1 cellular context compared by ENCODE assay signal in the genomic region with DNA sequence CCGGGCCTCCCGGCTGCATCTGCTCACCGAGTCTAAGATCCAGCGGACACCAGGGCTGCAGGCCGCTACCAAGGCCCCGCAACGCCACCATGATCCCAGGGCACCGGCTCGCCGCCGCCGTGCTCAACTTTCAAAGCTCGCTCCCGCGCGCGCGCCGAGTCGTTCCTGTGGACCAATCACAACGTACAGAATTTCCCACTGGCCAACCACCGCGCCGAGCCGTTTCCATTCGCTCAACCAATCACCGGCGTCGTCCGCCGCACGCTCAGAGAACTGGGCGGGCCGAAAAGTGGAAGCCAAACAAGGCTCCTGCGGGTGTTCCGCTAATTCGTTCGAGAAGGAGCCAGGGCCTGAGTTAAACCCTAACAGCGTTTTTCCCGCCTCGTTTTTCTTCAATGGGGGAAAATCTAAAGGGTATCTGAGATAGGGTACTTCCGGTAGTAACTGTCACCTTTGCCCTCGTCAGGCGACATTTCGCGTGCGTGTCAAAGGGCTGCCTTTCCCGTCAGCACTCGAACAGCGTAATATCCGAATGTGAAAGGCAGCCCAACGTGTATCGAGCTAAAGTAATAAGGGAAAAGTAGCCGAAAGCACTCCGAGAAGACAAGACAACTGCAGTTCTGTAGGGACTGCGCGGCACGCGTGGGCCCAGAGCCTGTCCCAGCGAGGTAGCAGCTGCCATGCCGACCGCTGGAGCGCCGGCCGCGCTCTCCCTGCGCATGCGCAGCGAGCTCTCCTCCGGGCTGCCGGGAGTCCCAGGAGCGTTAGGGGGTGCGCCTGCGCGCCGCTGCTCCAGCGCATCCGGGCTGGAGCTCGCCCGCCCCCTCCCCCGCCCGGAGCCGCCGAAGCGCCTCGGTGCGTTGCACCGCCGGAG.
TF ChIP-seq lines count a peak whose summit lies in the region.

A gene with protein sequence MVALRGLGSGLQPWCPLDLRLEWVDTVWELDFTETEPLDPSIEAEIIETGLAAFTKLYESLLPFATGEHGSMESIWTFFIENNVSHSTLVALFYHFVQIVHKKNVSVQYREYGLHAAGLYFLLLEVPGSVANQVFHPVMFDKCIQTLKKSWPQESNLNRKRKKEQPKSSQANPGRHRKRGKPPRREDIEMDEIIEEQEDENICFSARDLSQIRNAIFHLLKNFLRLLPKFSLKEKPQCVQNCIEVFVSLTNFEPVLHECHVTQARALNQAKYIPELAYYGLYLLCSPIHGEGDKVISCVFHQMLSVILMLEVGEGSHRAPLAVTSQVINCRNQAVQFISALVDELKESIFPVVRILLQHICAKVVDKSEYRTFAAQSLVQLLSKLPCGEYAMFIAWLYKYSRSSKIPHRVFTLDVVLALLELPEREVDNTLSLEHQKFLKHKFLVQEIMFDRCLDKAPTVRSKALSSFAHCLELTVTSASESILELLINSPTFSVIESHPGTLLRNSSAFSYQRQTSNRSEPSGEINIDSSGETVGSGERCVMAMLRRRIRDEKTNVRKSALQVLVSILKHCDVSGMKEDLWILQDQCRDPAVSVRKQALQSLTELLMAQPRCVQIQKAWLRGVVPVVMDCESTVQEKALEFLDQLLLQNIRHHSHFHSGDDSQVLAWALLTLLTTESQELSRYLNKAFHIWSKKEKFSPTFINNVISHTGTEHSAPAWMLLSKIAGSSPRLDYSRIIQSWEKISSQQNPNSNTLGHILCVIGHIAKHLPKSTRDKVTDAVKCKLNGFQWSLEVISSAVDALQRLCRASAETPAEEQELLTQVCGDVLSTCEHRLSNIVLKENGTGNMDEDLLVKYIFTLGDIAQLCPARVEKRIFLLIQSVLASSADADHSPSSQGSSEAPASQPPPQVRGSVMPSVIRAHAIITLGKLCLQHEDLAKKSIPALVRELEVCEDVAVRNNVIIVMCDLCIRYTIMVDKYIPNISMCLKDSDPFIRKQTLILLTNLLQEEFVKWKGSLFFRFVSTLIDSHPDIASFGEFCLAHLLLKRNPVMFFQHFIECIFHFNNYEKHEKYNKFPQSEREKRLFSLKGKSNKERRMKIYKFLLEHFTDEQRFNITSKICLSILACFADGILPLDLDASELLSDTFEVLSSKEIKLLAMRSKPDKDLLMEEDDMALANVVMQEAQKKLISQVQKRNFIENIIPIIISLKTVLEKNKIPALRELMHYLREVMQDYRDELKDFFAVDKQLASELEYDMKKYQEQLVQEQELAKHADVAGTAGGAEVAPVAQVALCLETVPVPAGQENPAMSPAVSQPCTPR (N-terminal part only) (minus strand): TSS at position 132 of the 874 bp plus-strand sequence. CDS start 41 bp downstream, at position 91.
A gene (plus strand): TSS at position 836 of the 874 bp plus-strand sequence. CDS start 452 bp downstream, outside the sequence.

TF ChIP-seq in HepG2, 621 proteins besides CTCF, POLR2A, EP300 and RAD21 (continued from another document and continues in another):
- TF ChIP-seq, protein P1, sequence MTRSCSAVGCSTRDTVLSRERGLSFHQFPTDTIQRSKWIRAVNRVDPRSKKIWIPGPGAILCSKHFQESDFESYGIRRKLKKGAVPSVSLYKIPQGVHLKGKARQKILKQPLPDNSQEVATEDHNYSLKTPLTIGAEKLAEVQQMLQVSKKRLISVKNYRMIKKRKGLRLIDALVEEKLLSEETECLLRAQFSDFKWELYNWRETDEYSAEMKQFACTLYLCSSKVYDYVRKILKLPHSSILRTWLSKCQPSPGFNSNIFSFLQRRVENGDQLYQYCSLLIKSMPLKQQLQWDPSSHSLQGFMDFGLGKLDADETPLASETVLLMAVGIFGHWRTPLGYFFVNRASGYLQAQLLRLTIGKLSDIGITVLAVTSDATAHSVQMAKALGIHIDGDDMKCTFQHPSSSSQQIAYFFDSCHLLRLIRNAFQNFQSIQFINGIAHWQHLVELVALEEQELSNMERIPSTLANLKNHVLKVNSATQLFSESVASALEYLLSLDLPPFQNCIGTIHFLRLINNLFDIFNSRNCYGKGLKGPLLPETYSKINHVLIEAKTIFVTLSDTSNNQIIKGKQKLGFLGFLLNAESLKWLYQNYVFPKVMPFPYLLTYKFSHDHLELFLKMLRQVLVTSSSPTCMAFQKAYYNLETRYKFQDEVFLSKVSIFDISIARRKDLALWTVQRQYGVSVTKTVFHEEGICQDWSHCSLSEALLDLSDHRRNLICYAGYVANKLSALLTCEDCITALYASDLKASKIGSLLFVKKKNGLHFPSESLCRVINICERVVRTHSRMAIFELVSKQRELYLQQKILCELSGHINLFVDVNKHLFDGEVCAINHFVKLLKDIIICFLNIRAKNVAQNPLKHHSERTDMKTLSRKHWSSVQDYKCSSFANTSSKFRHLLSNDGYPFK (CRISPR knock-in tag; IDR thresholded peaks at IDR 0.05; ENCODE audit: borderline replicate concordance): peak; percentile 76
- TF ChIP-seq BCL6 (CRISPR knock-in tag; IDR thresholded peaks at IDR 0.05) (peak; percentile 36; the same call in 1 of the 2 replicates), CBX1 (IDR thresholded peaks at IDR 0.05; ENCODE audit: low read depth) (no peak), NFIB (CRISPR knock-in tag; IDR thresholded peaks at IDR 0.05; ENCODE audit: borderline replicate concordance) (no peak), TGIF2 (CRISPR knock-in tag; IDR thresholded peaks at IDR 0.05) (peak; percentile 84), YY1 (IDR thresholded peaks at IDR 0.05; ENCODE audit: insufficient read depth, insufficient replicate concordance, low read depth, low read length) (peak; percentile 67), ZNF558 (CRISPR knock-in tag; IDR thresholded peaks at IDR 0.05; ENCODE audit: borderline replicate concordance) (peak; percentile 94; the same call in 1 of the 2 replicates), FIP1L1 (IDR thresholded peaks at IDR 0.05; ENCODE audit: borderline replicate concordance, insufficient read depth, low read depth, low read length) (no peak), SOX13 (IDR thresholded peaks at IDR 0.05) (no peak), SOX13 (CRISPR knock-in tag; conservative IDR thresholded peaks at IDR 0.05 in 1 of 2, IDR thresholded peaks at IDR 0.05 in 1 of 2) (no peak), GATAD2A (CRISPR knock-in tag; IDR thresholded peaks at IDR 0.05) (peak; percentile 50; the same call in 1 of the 2 replicates), SIX4 (CRISPR knock-in tag; IDR thresholded peaks at IDR 0.05) (no peak), PHF8 (CRISPR knock-in tag; IDR thresholded peaks at IDR 0.05) (peak; percentile 95), HDAC2 (CRISPR knock-in tag; IDR thresholded peaks at IDR 0.05) (0 out of 2 replicates have a peak, but pooled peaks have one; percentile 38), PPARG (CRISPR knock-in tag; conservative IDR thresholded peaks at IDR 0.05) (peak; percentile 85), MBNL3 (CRISPR knock-in tag; conservative IDR thresholded peaks at IDR 0.05) (no peak), NONO (IDR thresholded peaks at IDR 0.05) (no peak), NONO (CRISPR knock-in tag; conservative IDR thresholded peaks at IDR 0.05) (peak; percentile 90), TAF15 (IDR thresholded peaks at IDR 0.05; ENCODE audit: low read depth, low read length, poor library complexity, severe bottlenecking) (no peak), MXD4 (CRISPR knock-in tag; IDR thresholded peaks at IDR 0.05) (peak; percentile 76), NRL (CRISPR knock-in tag; IDR thresholded peaks at IDR 0.05; ENCODE audit: borderline replicate concordance) (peak; percentile 85; the same call in 1 of the 2 replicates), CHCHD3 (CRISPR knock-in tag; IDR thresholded peaks at IDR 0.05) (no peak), MYNN (CRISPR knock-in tag; IDR thresholded peaks at IDR 0.05; ENCODE audit: low read depth) (no peak), STAT5B (CRISPR knock-in tag; IDR thresholded peaks at IDR 0.05) (no peak), ZNF670 (CRISPR knock-in tag; IDR thresholded peaks at IDR 0.05; ENCODE audit: borderline replicate concordance) (peak; percentile 21; the same call in 1 of the 2 replicates), ZNF547 (CRISPR knock-in tag; IDR thresholded peaks at IDR 0.05) (peak; percentile 67; the same call in 1 of the 2 replicates), ZNF260 (CRISPR knock-in tag; IDR thresholded peaks at IDR 0.05; ENCODE audit: borderline replicate concordance, low read depth) (no peak), ZNF841 (CRISPR knock-in tag; IDR thresholded peaks at IDR 0.05; ENCODE audit: borderline replicate concordance) (0 out of 2 replicates have a peak, but pooled peaks have one; percentile 82), HDAC6 (IDR thresholded peaks at IDR 0.05; ENCODE audit: low read depth, low read length) (no peak), NFATC3 (CRISPR knock-in tag; IDR thresholded peaks at IDR 0.05) (peak; percentile 77; the same call in 1 of the 2 replicates), ZFP36L2 (CRISPR knock-in tag; IDR thresholded peaks at IDR 0.05) (no peak)
- TF ChIP-seq, protein P2, sequence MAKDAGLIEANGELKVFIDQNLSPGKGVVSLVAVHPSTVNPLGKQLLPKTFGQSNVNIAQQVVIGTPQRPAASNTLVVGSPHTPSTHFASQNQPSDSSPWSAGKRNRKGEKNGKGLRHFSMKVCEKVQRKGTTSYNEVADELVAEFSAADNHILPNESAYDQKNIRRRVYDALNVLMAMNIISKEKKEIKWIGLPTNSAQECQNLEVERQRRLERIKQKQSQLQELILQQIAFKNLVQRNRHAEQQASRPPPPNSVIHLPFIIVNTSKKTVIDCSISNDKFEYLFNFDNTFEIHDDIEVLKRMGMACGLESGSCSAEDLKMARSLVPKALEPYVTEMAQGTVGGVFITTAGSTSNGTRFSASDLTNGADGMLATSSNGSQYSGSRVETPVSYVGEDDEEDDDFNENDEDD (CRISPR knock-in tag; IDR thresholded peaks at IDR 0.05; ENCODE audit: borderline replicate concordance): peak; percentile 98
- TF ChIP-seq, protein P3, sequence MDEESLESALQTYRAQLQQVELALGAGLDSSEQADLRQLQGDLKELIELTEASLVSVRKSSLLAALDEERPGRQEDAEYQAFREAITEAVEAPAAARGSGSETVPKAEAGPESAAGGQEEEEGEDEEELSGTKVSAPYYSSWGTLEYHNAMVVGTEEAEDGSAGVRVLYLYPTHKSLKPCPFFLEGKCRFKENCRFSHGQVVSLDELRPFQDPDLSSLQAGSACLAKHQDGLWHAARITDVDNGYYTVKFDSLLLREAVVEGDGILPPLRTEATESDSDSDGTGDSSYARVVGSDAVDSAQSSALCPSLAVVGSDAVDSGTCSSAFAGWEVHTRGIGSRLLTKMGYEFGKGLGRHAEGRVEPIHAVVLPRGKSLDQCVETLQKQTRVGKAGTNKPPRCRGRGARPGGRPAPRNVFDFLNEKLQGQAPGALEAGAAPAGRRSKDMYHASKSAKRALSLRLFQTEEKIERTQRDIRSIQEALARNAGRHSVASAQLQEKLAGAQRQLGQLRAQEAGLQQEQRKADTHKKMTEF (CRISPR knock-in tag; IDR thresholded peaks at IDR 0.05): peak; percentile 66
- TF ChIP-seq, protein P4, sequence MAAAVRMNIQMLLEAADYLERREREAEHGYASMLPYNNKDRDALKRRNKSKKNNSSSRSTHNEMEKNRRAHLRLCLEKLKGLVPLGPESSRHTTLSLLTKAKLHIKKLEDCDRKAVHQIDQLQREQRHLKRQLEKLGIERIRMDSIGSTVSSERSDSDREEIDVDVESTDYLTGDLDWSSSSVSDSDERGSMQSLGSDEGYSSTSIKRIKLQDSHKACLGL (CRISPR knock-in tag; IDR thresholded peaks at IDR 0.05): peak; percentile 95; the same call in 1 of the 2 replicates
- TF ChIP-seq, protein P5, sequence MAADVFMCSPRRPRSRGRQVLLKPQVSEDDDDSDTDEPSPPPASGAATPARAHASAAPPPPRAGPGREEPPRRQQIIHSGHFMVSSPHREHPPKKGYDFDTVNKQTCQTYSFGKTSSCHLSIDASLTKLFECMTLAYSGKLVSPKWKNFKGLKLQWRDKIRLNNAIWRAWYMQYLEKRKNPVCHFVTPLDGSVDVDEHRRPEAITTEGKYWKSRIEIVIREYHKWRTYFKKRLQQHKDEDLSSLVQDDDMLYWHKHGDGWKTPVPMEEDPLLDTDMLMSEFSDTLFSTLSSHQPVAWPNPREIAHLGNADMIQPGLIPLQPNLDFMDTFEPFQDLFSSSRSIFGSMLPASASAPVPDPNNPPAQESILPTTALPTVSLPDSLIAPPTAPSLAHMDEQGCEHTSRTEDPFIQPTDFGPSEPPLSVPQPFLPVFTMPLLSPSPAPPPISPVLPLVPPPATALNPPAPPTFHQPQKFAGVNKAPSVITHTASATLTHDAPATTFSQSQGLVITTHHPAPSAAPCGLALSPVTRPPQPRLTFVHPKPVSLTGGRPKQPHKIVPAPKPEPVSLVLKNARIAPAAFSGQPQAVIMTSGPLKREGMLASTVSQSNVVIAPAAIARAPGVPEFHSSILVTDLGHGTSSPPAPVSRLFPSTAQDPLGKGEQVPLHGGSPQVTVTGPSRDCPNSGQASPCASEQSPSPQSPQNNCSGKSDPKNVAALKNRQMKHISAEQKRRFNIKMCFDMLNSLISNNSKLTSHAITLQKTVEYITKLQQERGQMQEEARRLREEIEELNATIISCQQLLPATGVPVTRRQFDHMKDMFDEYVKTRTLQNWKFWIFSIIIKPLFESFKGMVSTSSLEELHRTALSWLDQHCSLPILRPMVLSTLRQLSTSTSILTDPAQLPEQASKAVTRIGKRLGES (CRISPR knock-in tag; IDR thresholded peaks at IDR 0.05; ENCODE audit: borderline replicate concordance): 0 out of 2 replicates have a peak, but pooled peaks have one; percentile 39
- TF ChIP-seq, protein P6, sequence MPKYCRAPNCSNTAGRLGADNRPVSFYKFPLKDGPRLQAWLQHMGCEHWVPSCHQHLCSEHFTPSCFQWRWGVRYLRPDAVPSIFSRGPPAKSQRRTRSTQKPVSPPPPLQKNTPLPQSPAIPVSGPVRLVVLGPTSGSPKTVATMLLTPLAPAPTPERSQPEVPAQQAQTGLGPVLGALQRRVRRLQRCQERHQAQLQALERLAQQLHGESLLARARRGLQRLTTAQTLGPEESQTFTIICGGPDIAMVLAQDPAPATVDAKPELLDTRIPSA (CRISPR knock-in tag; IDR thresholded peaks at IDR 0.05; ENCODE audit: borderline replicate concordance): 0 out of 2 replicates have a peak, but pooled peaks have one; percentile 54
- TF ChIP-seq, protein P7, sequence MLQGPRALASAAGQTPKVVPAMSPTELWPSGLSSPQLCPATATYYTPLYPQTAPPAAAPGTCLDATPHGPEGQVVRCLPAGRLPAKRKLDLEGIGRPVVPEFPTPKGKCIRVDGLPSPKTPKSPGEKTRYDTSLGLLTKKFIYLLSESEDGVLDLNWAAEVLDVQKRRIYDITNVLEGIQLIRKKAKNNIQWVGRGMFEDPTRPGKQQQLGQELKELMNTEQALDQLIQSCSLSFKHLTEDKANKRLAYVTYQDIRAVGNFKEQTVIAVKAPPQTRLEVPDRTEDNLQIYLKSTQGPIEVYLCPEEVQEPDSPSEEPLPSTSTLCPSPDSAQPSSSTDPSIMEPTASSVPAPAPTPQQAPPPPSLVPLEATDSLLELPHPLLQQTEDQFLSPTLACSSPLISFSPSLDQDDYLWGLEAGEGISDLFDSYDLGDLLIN (CRISPR knock-in tag; IDR thresholded peaks at IDR 0.05; ENCODE audit: borderline replicate concordance): peak; percentile 81; the same call in 1 of the 2 replicates
